In genomic region chr10:69202332-69202731, GRCh38 we compare ENCODE assay signal across 1 cellular context.
TF ChIP-seq lines count a peak whose summit lies in the region.

No MANE protein-coding gene starts in this region.

TF ChIP-seq in A549, 52 proteins besides CTCF, POLR2A, EP300 and RAD21 (continued from another document):
- TF ChIP-seq RCOR1 (IDR thresholded peaks at IDR 0.05; ENCODE audit: low read depth, low read length) (no peak), HDAC2 (IDR thresholded peaks at IDR 0.05) (no peak), BCL3 (IDR thresholded peaks at IDR 0.05) (no peak)
